12 cellular contexts compared by ENCODE assay signal in genomic region chr2:156380117-156380645, GRCh38. TPM values are rescaled to one million over a fixed set of nuclear protein-coding genes. Genes with fewer than 3 reads are reported as not detected.
DNase-seq lines count a peak whose midpoint lies in the region; ATAC-seq and TF ChIP-seq lines count a peak whose summit lies in the region.
"Had no signal": no experiment of that assay in that cellular context is flagged by ENCODE, and none has a peak within 500 bp of the region (broad histone marks: within the 10 kb centered on the region; RNA-seq: fewer than 3 reads in every experiment).

No MANE protein-coding gene starts in this region.

- no peak overlapping the region for H3K14ac ChIP-seq in H9 (ENCODE audit: insufficient read depth, low read length)

- H3K4me1 ChIP-seq in H9 (ENCODE audit: insufficient read depth, low read length), result no peaks in the 10 kb centered on the region; the same call in 1 of the 2 replicates
- H3K4me1 ChIP-seq: tibial nerve had no signal

- intact Hi-C loops in CD4-positive, alpha-beta T cell (cut with DNase I, micrococcal nuclease), result no loop called here
- intact Hi-C loops in activated CD4-positive, alpha-beta memory T cell treated with anti-CD3 and anti-CD28 coated beads for 36 hours (cut with micrococcal nuclease), result no loop called here

- H3K4me1 Mint-ChIP-seq in H9, result peaks cover 19 to 21% of the 10 kb centered on the region in 2 experiments
- H3K4me1 Mint-ChIP-seq in CD4-positive, alpha-beta T cell (ENCODE audit: low read depth), result no peaks in the 10 kb centered on the region
- H3K4me1 Mint-ChIP-seq in activated CD4-positive, alpha-beta memory T cell treated with anti-CD3 and anti-CD28 coated beads for 36 hours (ENCODE audit: low read depth), result peaks cover 14% of the 10 kb centered on the region

- CTCF ChIA-PET in CD4-positive, alpha-beta T cell (lab: Charles Lee), result no interaction called here
- CTCF ChIA-PET in activated CD4-positive, alpha-beta memory T cell treated with anti-CD3 and anti-CD28 coated beads for 36 hours (lab: Charles Lee), result interaction anchor here (1.0 kb wide), 1 partner anchor 45 kb away, joined by 3 read pairs; no protein-coding TSS in a partner anchor

- H3K27me3 ChIP-seq in H9 (ENCODE audit: insufficient read depth, low read length), result no peaks in the 10 kb centered on the region
- no peaks in the 10 kb centered on the region for H3K27me3 ChIP-seq in CD4-positive, alpha-beta T cell (ENCODE audit: control insufficient read depth, insufficient read depth, low read length)
- H3K27me3 ChIP-seq: tibial nerve had no signal

- H2AK5ac ChIP-seq in H9 (ENCODE audit: insufficient read length, low read length), result no peak overlapping the region

- H3K4me3 Mint-ChIP-seq in H9, result no peak overlapping the region
- no peak overlapping the region for H3K4me3 Mint-ChIP-seq in CD4-positive, alpha-beta T cell
- no peak overlapping the region for H3K4me3 Mint-ChIP-seq in activated CD4-positive, alpha-beta memory T cell treated with anti-CD3 and anti-CD28 coated beads for 36 hours
- H3K4me3 Mint-ChIP-seq: memory B cell had no signal

- H2BK12ac ChIP-seq in H9 (ENCODE audit: insufficient read length, low read depth, low read length), result no peak overlapping the region

- H3K9me3 ChIP-seq in H9 (ENCODE audit: control insufficient read depth, low read depth, low read length), result no peaks in the 10 kb centered on the region
- H3K9me3 ChIP-seq in CD4-positive, alpha-beta T cell (ENCODE audit: control insufficient read depth, low read length), result no peaks in the 10 kb centered on the region

- H3K79me1 ChIP-seq in H9 (ENCODE audit: insufficient read depth, low read depth, low read length, poor library complexity, severe bottlenecking), result no peaks in the 10 kb centered on the region

- peaks cover 0 to 17% (median 3%) of the 10 kb centered on the region in 3 experiments; a peak in 3 of 7 replicates for H3K36me3 Mint-ChIP-seq in H9 (ENCODE audit: insufficient read depth in 1 of 3, low read depth in 3 of 3)
- H3K36me3 Mint-ChIP-seq in CD4-positive, alpha-beta T cell (ENCODE audit: low read depth), result no peaks in the 10 kb centered on the region
- no peaks in the 10 kb centered on the region for H3K36me3 Mint-ChIP-seq in activated CD4-positive, alpha-beta memory T cell treated with anti-CD3 and anti-CD28 coated beads for 36 hours

- TF ChIP-seq CTCF in H9 (conservative IDR thresholded peaks at IDR 0.05), result no peak
- TF ChIP-seq CTCF in CD4-positive, alpha-beta T cell (IDR thresholded peaks at IDR 0.05), result no peak

- no peak overlapping the region for H3K27ac ChIP-seq in H9 (ENCODE audit: insufficient read length, low read depth, low read length)
- no peak overlapping the region for H3K27ac ChIP-seq in CD4-positive, alpha-beta T cell (ENCODE audit: low read depth, low read length)
- H3K27ac ChIP-seq: epithelial cell of prostate, SK-N-MC, tibial nerve had no signal

- no peak overlapping the region for H3K4me2 ChIP-seq in H9 (ENCODE audit: insufficient read depth, insufficient read length, low read length)

- H2BK120ac ChIP-seq in H9 (ENCODE audit: low read depth, low read length, poor library complexity, severe bottlenecking), result no peak overlapping the region

- no peak overlapping the region for H2BK15ac ChIP-seq in H9 (ENCODE audit: low read depth, low read length)

- no peaks in the 10 kb centered on the region for H3K79me2 ChIP-seq in H9 (ENCODE audit: insufficient read depth, low read length)

- H3K23me2 ChIP-seq in H9 (ENCODE audit: insufficient read length, low read depth, low read length, poor library complexity, severe bottlenecking), result no peaks in the 10 kb centered on the region

- no peak overlapping the region for H3K56ac ChIP-seq in H9 (ENCODE audit: insufficient read length, low read depth, low read length)

- no CpG with 5 or more reads among the region's 1 CpG for WGBS in H9 (ENCODE audit: extremely low coverage, insufficient read length, low lambda C conversion rate)

- no peaks in the 10 kb centered on the region for H3K27me3 Mint-ChIP-seq in H9 (ENCODE audit: low read depth)
- peaks cover 21% of the 10 kb centered on the region for H3K27me3 Mint-ChIP-seq in CD4-positive, alpha-beta T cell
- peaks cover 6% of the 10 kb centered on the region for H3K27me3 Mint-ChIP-seq in activated CD4-positive, alpha-beta memory T cell treated with anti-CD3 and anti-CD28 coated beads for 36 hours

- peak; percentile 95 for ATAC-seq in GM19395 (IDR thresholded peaks at IDR 0.05; ENCODE audit: unreplicated experiment)
- ATAC-seq in HG02970 (IDR thresholded peaks at IDR 0.05; ENCODE audit: low FRiP score, unreplicated experiment), result peak; percentile 83
- ATAC-seq in CD4-positive, alpha-beta T cell (ENCODE audit: poor library complexity), result no peak

- no peak overlapping the region for H3K9ac ChIP-seq in H9 (ENCODE audit: extremely low read depth, insufficient read length, low read length)

- no peaks in the 10 kb centered on the region for H4K20me1 ChIP-seq in H9 (ENCODE audit: control insufficient read depth, insufficient read depth, insufficient read length)

- no peak overlapping the region for H2BK20ac ChIP-seq in H9 (ENCODE audit: low read depth, low read length, poor library complexity, severe bottlenecking)

- no peak overlapping the region for H3K4ac ChIP-seq in H9 (ENCODE audit: low read depth, low read length)

- POLR2A ChIA-PET in CD4-positive, alpha-beta T cell (lab: Charles Lee), result no interaction called here
- POLR2A ChIA-PET in activated CD4-positive, alpha-beta memory T cell treated with anti-CD3 and anti-CD28 coated beads for 36 hours (lab: Charles Lee), result no interaction called here

- no peak overlapping the region for H3K18ac ChIP-seq in H9 (ENCODE audit: insufficient read length, low read depth, low read length)

- H3K9me3 Mint-ChIP-seq in H9, result peaks cover 3 to 15% of the 10 kb centered on the region in 2 experiments
- peaks cover 4% of the 10 kb centered on the region for H3K9me3 Mint-ChIP-seq in CD4-positive, alpha-beta T cell
- no peaks in the 10 kb centered on the region for H3K9me3 Mint-ChIP-seq in activated CD4-positive, alpha-beta memory T cell treated with anti-CD3 and anti-CD28 coated beads for 36 hours

- no peak overlapping the region for H2BK5ac ChIP-seq in H9 (ENCODE audit: insufficient read length, low read length)

- no peak overlapping the region for H3T11ph ChIP-seq in H9 (ENCODE audit: low read length)

- DNase-seq in EH (ENCODE audit: low read depth), result peak; percentile 37
- DNase-seq in RPMI7951 (ENCODE audit: low read depth), result peak; percentile 18
- no peak for DNase-seq in H9
- no peak for DNase-seq in H4 (ENCODE audit: low spot score)
- DNase-seq in CD4-positive, alpha-beta T cell, result no peak
- no peak for DNase-seq in activated CD4-positive, alpha-beta memory T cell treated with anti-CD3 and anti-CD28 coated beads for 36 hours

- H2AFZ ChIP-seq in H9 (ENCODE audit: low read length), result no peak overlapping the region

- no peak overlapping the region for H3K23ac ChIP-seq in H9 (ENCODE audit: insufficient read length, low read depth, low read length)

- H4K5ac ChIP-seq in H9 (ENCODE audit: insufficient read length, low read depth, low read length), result no peak overlapping the region

- H4K8ac ChIP-seq in H9 (replicated peaks; ENCODE audit: insufficient read length, low read depth, low read length), result no peak overlapping the region

- no peak overlapping the region for H4K91ac ChIP-seq in H9 (ENCODE audit: insufficient read length, low read depth, low read length)

- no peak overlapping the region for H3K27ac Mint-ChIP-seq in H9
- H3K27ac Mint-ChIP-seq in CD4-positive, alpha-beta T cell, result no peak overlapping the region
- no peak overlapping the region for H3K27ac Mint-ChIP-seq in activated CD4-positive, alpha-beta memory T cell treated with anti-CD3 and anti-CD28 coated beads for 36 hours
- H3K27ac Mint-ChIP-seq: memory B cell had no signal

RNA-seq across cellular contexts. Expression of gene NR4A2, which starts 47.7 kb away (rescaled TPM):
- total RNA-seq in RPMI7951 (2014; rRNA removed; shearing (Covaris generic)), result 0.59 and 0.96 TPM in 2 replicates
- 1.5 and 2.0 TPM in 2 replicates for total RNA-seq in H9 (2021)
- 0.70 TPM in 1 of 2 replicates, not detected in the other for total RNA-seq in H4 (2014; rRNA removed; shearing (Covaris generic))
- total RNA-seq in CD4-positive, alpha-beta T cell, result 100 to 1,000 TPM; 290 to 319 TPM
- total RNA-seq in activated CD4-positive, alpha-beta memory T cell treated with anti-CD3 and anti-CD28 coated beads for 36 hours, result 10 to 100 TPM in 1 of 2 experiments, 1 to 10 TPM in 1; 9.3 to 10.0 TPM

RNA-seq across cellular contexts. Expression of gene GPD2, which starts 56.0 kb away (rescaled TPM):
- 95.2 and 103 TPM in 2 replicates for total RNA-seq in RPMI7951 (2014; rRNA removed; shearing (Covaris generic))
- 46.0 and 46.3 TPM in 2 replicates for total RNA-seq in H9 (2021)
- total RNA-seq in H4 (2014; rRNA removed; shearing (Covaris generic)), result 72.2 and 84.6 TPM in 2 replicates
- total RNA-seq in CD4-positive, alpha-beta T cell, result 1 to 10 TPM; 6.2 to 6.7 TPM
- 10 to 100 TPM; 27.3 to 28.6 TPM for total RNA-seq in activated CD4-positive, alpha-beta memory T cell treated with anti-CD3 and anti-CD28 coated beads for 36 hours

Comparison
In these comparisons a context has a peak if more than half of its experiments do, and no peak if none do; other contexts are left out.
1. DNase-seq: peak in EH (single experiment) and RPMI7951 (single experiment); none in H9 (single experiment), H4 (single experiment), CD4-positive, alpha-beta T cell (0 of 10) and activated CD4-positive, alpha-beta memory T cell treated with anti-CD3 and anti-CD28 coated beads for 36 hours (single experiment).
2. RNA of gene NR4A2, which starts 47.7 kb away (total RNA-seq): 290 to 319 TPM in CD4-positive, alpha-beta T cell; 9.3 to 10.0 TPM in activated CD4-positive, alpha-beta memory T cell treated with anti-CD3 and anti-CD28 coated beads for 36 hours, 1.5 to 2.0 TPM in H9, 0.59 to 0.96 TPM in RPMI7951 and 0.70 TPM in H4; every median in the first group is over 10 times any median in the second.